27 cellular contexts compared by ENCODE assay signal in genomic region chr1:2955652-2956051, GRCh38.
"Had no signal": no experiment of that assay in that cellular context is flagged by ENCODE, and none has a peak within 500 bp of the region (broad histone marks: within the 10 kb centered on the region; RNA-seq: fewer than 3 reads in every experiment).

No MANE protein-coding gene starts in this region.

- H3K36me3 ChIP-seq: left lung, pancreas, prostate gland, tibial nerve, upper lobe of left lung, vagina had no signal

- H3K4me1 ChIP-seq: left lung, pancreas, prostate gland, tibial nerve, upper lobe of left lung, vagina had no signal

- H3K9me3 ChIP-seq: pancreas, prostate gland, vagina had no signal

- H3K4me3 ChIP-seq: left lung, lung, pancreas, prostate gland, tibial nerve, upper lobe of left lung, vagina had no signal

- FAIRE-seq: islet of Langerhans, kidney, pancreas, small intestine had no signal

- DNase-seq: hippocampal formation; immature natural killer cell; kidney; left colon; mesendoderm; naive thymus-derived CD4-positive, alpha-beta T cell; nucleus accumbens; small intestine; stimulated activated CD4-positive, alpha-beta T cell treated with anti-CD3 and anti-CD28 coated beads, Interleukin-1b, Interleukin-23, amount 100 ng/mL, for 48 hours; stimulated activated CD4-positive, alpha-beta T cell treated with anti-CD3 and anti-CD28 coated beads, Interleukin-2, amount 100 ng/mL, for 48 hours; stimulated activated CD4-positive, alpha-beta T cell treated with anti-CD3 and anti-CD28 coated beads, Interleukin-4, amount 100 ng/mL, for 4 hours; stimulated activated CD8-positive, alpha-beta memory T cell treated with anti-CD3 and anti-CD28 coated beads, Interleukin-4, amount 100 ng/mL, for 48 hours; stimulated activated naive CD4-positive, alpha-beta T cell treated with Interleukin-2 at 50 U/mL for 16 hours; stimulated activated naive CD8-positive, alpha-beta T cell treated with anti-CD3 and anti-CD28 coated beads, Interleukin-15, amount 100 ng/mL, for 72 hours; substantia nigra; upper lobe of left lung had no signal

- ATAC-seq: left colon; left lung; naive thymus-derived CD4-positive, alpha-beta T cell; natural killer cell treated with Interleukin-12 subunit alpha and Interleukin-12 subunit beta and Interleukin-15 and Interleukin-18, amount 100 ng/mL, for 72 hours; pancreas; sciatic nerve; stimulated activated memory B cell treated with anti-CD40 and anti-IgM and Interleukin-4, amounts not matched to agents 10 μg/mL and 1 μg/mL and 100 μg/mL, for 72 hours; stimulated activated naive CD8-positive, alpha-beta T cell treated with anti-CD3 and anti-CD28 coated beads, Interleukin-15, amount 100 ng/mL, for 72 hours had no signal

- H3K4me3 Mint-ChIP-seq: immature natural killer cell; mesothelial cell of epicardium; naive thymus-derived CD4-positive, alpha-beta T cell; natural killer cell treated with Interleukin-12 subunit alpha and Interleukin-12 subunit beta and Interleukin-15 and Interleukin-18, amount 100 ng/mL, for 72 hours; stimulated activated memory B cell treated with anti-CD40 and anti-IgM and Interleukin-4, amounts not matched to agents 10 μg/mL and 1 μg/mL and 100 μg/mL, for 72 hours; stimulated activated naive CD8-positive, alpha-beta T cell treated with anti-CD3 and anti-CD28 coated beads, Interleukin-15, amount 100 ng/mL, for 72 hours had no signal

- H3K27me3 Mint-ChIP-seq: stimulated activated memory B cell treated with anti-CD40 and anti-IgM and Interleukin-4, amounts not matched to agents 10 μg/mL and 1 μg/mL and 100 μg/mL, for 72 hours; stimulated activated naive CD8-positive, alpha-beta T cell treated with anti-CD3 and anti-CD28 coated beads, Interleukin-15, amount 100 ng/mL, for 72 hours had no signal

- H3K27me3 ChIP-seq: pancreas, tibial nerve, upper lobe of left lung, vagina had no signal

- H3K4me1 Mint-ChIP-seq: mesothelial cell of epicardium; stimulated activated naive CD8-positive, alpha-beta T cell treated with anti-CD3 and anti-CD28 coated beads, Interleukin-15, amount 100 ng/mL, for 72 hours had no signal

- H3K27ac Mint-ChIP-seq: immature natural killer cell; mesothelial cell of epicardium; naive thymus-derived CD4-positive, alpha-beta T cell; natural killer cell treated with Interleukin-12 subunit alpha and Interleukin-12 subunit beta and Interleukin-15 and Interleukin-18, amount 100 ng/mL, for 72 hours; stimulated activated naive CD8-positive, alpha-beta T cell treated with anti-CD3 and anti-CD28 coated beads, Interleukin-15, amount 100 ng/mL, for 72 hours had no signal

- H3K27ac ChIP-seq: left lung, pancreas, prostate gland, tibial nerve, upper lobe of left lung, vagina had no signal
